ENCODE assay signal across 9 cellular contexts in the genomic region with DNA sequence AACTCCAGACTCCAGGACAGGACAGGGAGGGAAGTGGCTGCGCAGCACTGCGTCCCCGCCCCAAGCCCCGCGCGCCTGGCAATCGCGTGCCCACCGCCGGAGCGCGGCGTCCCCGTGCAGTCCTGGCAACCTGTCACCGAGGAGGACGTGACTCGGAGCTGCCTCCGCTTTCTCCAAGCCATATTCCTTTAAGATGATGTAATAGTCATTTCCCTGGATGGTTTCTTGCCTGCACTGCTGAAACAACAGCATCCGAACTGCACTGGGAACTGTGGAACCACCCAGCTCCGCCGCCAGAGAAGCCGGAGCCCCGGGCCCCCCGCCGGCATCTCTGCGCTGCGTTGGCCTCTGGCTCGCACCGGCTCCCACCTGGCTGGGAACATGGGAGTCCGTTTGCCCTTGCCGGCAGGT. TPM values are rescaled to one million over a fixed set of nuclear protein-coding genes. Genes with fewer than 3 reads are reported as not detected.
DNase-seq lines count a peak whose midpoint lies in the region; ATAC-seq and TF ChIP-seq lines count a peak whose summit lies in the region.
"Had no signal": no experiment of that assay in that cellular context is flagged by ENCODE, and none has a peak within 500 bp of the region (broad histone marks: within the 10 kb centered on the region; RNA-seq: fewer than 3 reads in every experiment).

No MANE protein-coding gene starts in this region.

- TF ChIP-seq CTCF in colonic mucosa (IDR thresholded peaks at IDR 0.05): no peak

- peak; percentile 72 for DNase-seq in GM03348 (ENCODE audit: low spot score)
- peak; percentile 22 to 55 for DNase-seq in SHP77 (lab: John Stamatoyannopoulos, UW)
- peak in 41 of 42 donors; percentile 8 to 81 (median 49) for DNase-seq in head of caudate nucleus
- DNase-seq in sciatic nerve (ENCODE audit: low spot score): no peak
- no peak for DNase-seq in activated CD8-positive, alpha-beta memory T cell treated with anti-CD3 and anti-CD28 coated beads, Interleukin-2, amount 50 U/mL, for 48 hours
- no peak for DNase-seq in OCI-M2 (lab: John Stamatoyannopoulos, UW; ENCODE audit: unreplicated experiment)
- DNase-seq in colonic mucosa: no peak
- no peak for DNase-seq in medulla oblongata (ENCODE audit: extremely low spot score)

- no peaks in the 10 kb centered on the region for H3K36me3 ChIP-seq in colonic mucosa
- H3K36me3 ChIP-seq: neutrophil had no signal

- H3K9ac ChIP-seq in colonic mucosa (ENCODE audit: low read depth in 2 of 2, low read length in 2 of 2): no peak overlapping the region

- ATAC-seq in sciatic nerve: peak; percentile 76

- H3K4me1 ChIP-seq in colonic mucosa: no peaks in the 10 kb centered on the region

- H3K27me3 ChIP-seq in colonic mucosa: peaks cover 7% of the 10 kb centered on the region

- H3K9me3 ChIP-seq in colonic mucosa: no peaks in the 10 kb centered on the region
- H3K9me3 ChIP-seq: neutrophil had no signal

- no peak overlapping the region for H3K4me3 ChIP-seq in colonic mucosa

- intact Hi-C loops in head of caudate nucleus (cut with DNase I): no loop called here
- intact Hi-C loops in sciatic nerve (cut with DNase I): no loop called here
- intact Hi-C loops in colonic mucosa (cut with DNase I): loop anchor here (5.0 to 10.0 kb wide), 2 partner anchors 897 to 1030 kb away; no protein-coding TSS in a partner anchor

- no peak overlapping the region for H3K27ac ChIP-seq in colonic mucosa
- H3K27ac ChIP-seq: neutrophil had no signal

RNA-seq across cellular contexts. Expression of gene KCTD16, which starts 34.5 kb away (rescaled TPM):
- total RNA-seq in sciatic nerve (0.53 TPM), colonic mucosa (under 1 TPM; 0.02 to 0.03 TPM)

RNA-seq across cellular contexts. Expression of gene YIPF5, which starts 34.7 kb away (rescaled TPM):
- total RNA-seq in sciatic nerve (47.8 TPM), colonic mucosa (10 to 100 TPM; 44.6 to 60.5 TPM)

Comparison
In these comparisons a context has a peak if more than half of its experiments do, and no peak if none do; other contexts are left out.
1. DNase-seq: peak in GM03348 (single experiment), SHP77 (2 of 2) and head of caudate nucleus (41 of 42); none in sciatic nerve (single experiment), activated CD8-positive, alpha-beta memory T cell treated with anti-CD3 and anti-CD28 coated beads, Interleukin-2, amount 50 U/mL, for 48 hours (single experiment), OCI-M2 (single experiment), colonic mucosa (single experiment) and medulla oblongata (single experiment).